In genomic region chr4:71181332-71181731, GRCh38 we compare ENCODE assay signal across 8 cellular contexts.
"Had no signal": no experiment of that assay in that cellular context is flagged by ENCODE, and none has a peak within 500 bp of the region (broad histone marks: within the 10 kb centered on the region; RNA-seq: fewer than 3 reads in every experiment).

No MANE protein-coding gene starts in this region.

- DNase-seq: GDM1, GF-D8 had no signal

- ATAC-seq: GM12878 had no signal

- FAIRE-seq: G401.6, GM12878, GM12891, GM12892, GM18507, GM19239 had no signal

- H3K4me3 ChIP-seq: GM12878 had no signal
